30 cellular contexts compared by ENCODE assay signal in the genomic region with DNA sequence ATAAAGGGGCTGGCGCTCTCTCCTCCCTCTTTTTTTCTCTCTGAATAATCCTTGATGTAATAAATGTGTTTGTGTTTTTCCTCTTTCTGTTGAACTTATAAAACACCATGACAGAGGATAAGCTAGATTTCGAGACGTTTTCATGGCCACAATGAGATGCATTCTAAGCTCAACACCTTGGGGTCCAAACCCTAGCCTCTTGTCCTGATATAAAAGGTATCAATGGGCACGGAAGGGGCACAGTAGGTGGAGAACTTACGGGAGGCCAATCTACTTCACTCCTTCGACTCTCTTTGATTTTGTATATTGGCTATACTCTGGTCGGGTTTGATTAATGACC. TPM values are rescaled to one million over a fixed set of nuclear protein-coding genes. Genes with fewer than 3 reads are reported as not detected.
"Had no signal": no experiment of that assay in that cellular context is flagged by ENCODE, and none has a peak within 500 bp of the region (broad histone marks: within the 10 kb centered on the region; RNA-seq: fewer than 3 reads in every experiment).

No MANE protein-coding gene starts in this region.

- H3K27ac Mint-ChIP-seq: activated B cell treated with CpG ODN at 0.5 μM for 24 hours; activated CD4-positive, alpha-beta T cell treated with anti-CD3 and anti-CD28 coated beads for 36 hours; activated naive CD8-positive, alpha-beta T cell; activated T-cell treated with anti-CD3 and anti-CD28 coated beads, Interleukin-2, amount 50 U/mL, for 24 hours; activated T-helper 17 cell treated with anti-CD3 and anti-CD28 coated beads, Interleukin-2, amount 50 U/mL, for 72 hours; effector memory CD8-positive, alpha-beta T cell had no signal

- H3K27ac ChIP-seq: breast epithelium, dorsolateral prefrontal cortex, esophagus squamous epithelium, gastrocnemius medialis, heart left ventricle, lower lobe of right lung, neutrophil, pancreas, psoas muscle, thyroid gland, upper lobe of right lung had no signal

- H3K36me3 ChIP-seq: breast epithelium, esophagus squamous epithelium, gastrocnemius medialis, heart left ventricle, lower lobe of right lung, neutrophil, pancreas, thyroid gland, upper lobe of right lung had no signal

- H3K9me3 Mint-ChIP-seq: activated B cell treated with CpG ODN at 0.5 μM for 24 hours; activated T-cell treated with anti-CD3 and anti-CD28 coated beads, Interleukin-2, amount 50 U/mL, for 24 hours; activated T-helper 17 cell treated with anti-CD3 and anti-CD28 coated beads, Interleukin-2, amount 50 U/mL, for 72 hours had no signal

- H3K4me1 ChIP-seq: breast epithelium, gastrocnemius medialis, lower lobe of right lung, pancreas, psoas muscle, thyroid gland had no signal

- H3K36me3 Mint-ChIP-seq: activated naive CD8-positive, alpha-beta T cell; naive thymus-derived CD8-positive, alpha-beta T cell had no signal

- DNase-seq: activated B cell treated with CpG ODN at 0.5 μM for 24 hours; activated CD4-positive, alpha-beta T cell treated with anti-CD3 and anti-CD28 coated beads for 36 hours; activated CD4-positive, alpha-beta T cell treated with anti-CD3 and anti-CD28 coated beads, Interleukin-2, amount 50 U/mL, for 4 hours; activated CD8-positive, alpha-beta memory T cell treated with anti-CD3 and anti-CD28 coated beads for 24 hours; activated CD8-positive, alpha-beta memory T cell treated with anti-CD3 and anti-CD28 coated beads, Interleukin-2, amount 50 U/mL, for 4 hours; activated T-cell treated with anti-CD3 and anti-CD28 coated beads, Interleukin-2, amount 50 U/mL, for 24 hours; dorsolateral prefrontal cortex; effector memory CD8-positive, alpha-beta T cell; esophagus squamous epithelium; gastrocnemius medialis; lower lobe of right lung; naive thymus-derived CD8-positive, alpha-beta T cell; stimulated activated CD4-positive, alpha-beta T cell treated with anti-CD3 and anti-CD28 coated beads, Interleukin-12 subunit alpha, Interleukin-12 subunit beta, amount 100 ng/mL, for 4 hours; stimulated activated CD4-positive, alpha-beta T cell treated with anti-CD3 and anti-CD28 coated beads, Interleukin-4, amount 100 ng/mL, for 4 hours; stimulated activated naive CD8-positive, alpha-beta T cell treated with anti-CD3 and anti-CD28 coated beads, Interleukin-15, Interleukin-2, amounts not matched to agents 100 U/mL and 50 U/mL, for 24 hours; substantia nigra; T-helper 9 cell; thyroid gland had no signal

- H3K9me3 ChIP-seq: gastrocnemius medialis, lower lobe of right lung, neutrophil, pancreas, psoas muscle, thyroid gland, upper lobe of right lung had no signal

- H3K4me3 Mint-ChIP-seq: activated B cell treated with CpG ODN at 0.5 μM for 24 hours; activated CD4-positive, alpha-beta T cell treated with anti-CD3 and anti-CD28 coated beads for 36 hours; activated naive CD8-positive, alpha-beta T cell; activated T-cell treated with anti-CD3 and anti-CD28 coated beads, Interleukin-2, amount 50 U/mL, for 24 hours; activated T-helper 17 cell treated with anti-CD3 and anti-CD28 coated beads, Interleukin-2, amount 50 U/mL, for 72 hours; central memory CD8-positive, alpha-beta T cell; effector memory CD8-positive, alpha-beta T cell; naive thymus-derived CD8-positive, alpha-beta T cell had no signal

- H3K4me1 Mint-ChIP-seq: activated B cell treated with CpG ODN at 0.5 μM for 24 hours; activated CD4-positive, alpha-beta T cell treated with anti-CD3 and anti-CD28 coated beads for 36 hours; activated T-helper 17 cell treated with anti-CD3 and anti-CD28 coated beads, Interleukin-2, amount 50 U/mL, for 72 hours; central memory CD8-positive, alpha-beta T cell; naive thymus-derived CD8-positive, alpha-beta T cell had no signal

- H3K4me3 ChIP-seq: breast epithelium, esophagus squamous epithelium, heart left ventricle, lower lobe of right lung, pancreas, psoas muscle, thyroid gland, upper lobe of right lung had no signal

- H3K27me3 Mint-ChIP-seq: central memory CD8-positive, alpha-beta T cell had no signal

RNA-seq across cellular contexts. Expression of a gene that starts 6.0 kb away (rescaled TPM):
- total RNA-seq: activated B cell treated with CpG ODN at 0.5 μM for 24 hours; activated CD4-positive, alpha-beta T cell treated with anti-CD3 and anti-CD28 coated beads for 36 hours; activated T-helper 17 cell treated with anti-CD3 and anti-CD28 coated beads, Interleukin-2, amount 50 U/mL, for 72 hours; esophagus squamous epithelium; gastrocnemius medialis; heart left ventricle; left lobe of liver; lower lobe of right lung; naive thymus-derived CD8-positive, alpha-beta T cell; pancreas; T-helper 1 cell treated with Interleukin-12 subunit alpha and Interleukin-12 subunit beta and Interleukin-4 antibody, amounts not matched to agents 30 ng/mL and 1 ng/mL, for 36 hours; upper lobe of right lung had no signal
- polyA plus RNA-seq: heart left ventricle; keratinocyte; naive thymus-derived CD8-positive, alpha-beta T cell; pancreas had no signal
